8 cellular contexts compared by ENCODE assay signal in genomic region chr3:25910997-25911396, GRCh38.
DNase-seq lines count a peak whose midpoint lies in the region; ATAC-seq and TF ChIP-seq lines count a peak whose summit lies in the region.

No MANE protein-coding gene starts in this region.

- H2AFZ ChIP-seq in Karpas-422 (ENCODE audit: low read length) = no peak overlapping the region

- no peak overlapping the region for H3K4me2 ChIP-seq in Karpas-422 (ENCODE audit: low read depth, low read length, poor library complexity, severe bottlenecking)

- DNase-seq in Karpas-422 = peak; percentile 82
- peak; percentile 32 for DNase-seq in activated T-cell treated with anti-CD3 and anti-CD28 coated beads, Interleukin-2, amount 50 U/mL, for 1 hour
- peak; percentile 34 for DNase-seq in iris pigment epithelial cell (ENCODE audit: low read depth)
- DNase-seq in stimulated activated naive CD4-positive, alpha-beta T cell treated with Interleukin-2 at 50 U/mL for 16 hours (lab: John Stamatoyannopoulos, UW) = peak; percentile 5
- DNase-seq in uterus = no peak
- no peak for DNase-seq in right atrium auricular region (ENCODE audit: low spot score)

- H3K27me3 ChIP-seq in Karpas-422 (ENCODE audit: low read length) (no peaks in the 10 kb centered on the region), uterus (no peaks in the 10 kb centered on the region), right atrium auricular region (no peaks in the 10 kb centered on the region)

- H3K9ac ChIP-seq in Karpas-422 (ENCODE audit: low read length) = no peak overlapping the region

- no peaks in the 10 kb centered on the region for H4K20me1 ChIP-seq in Karpas-422 (ENCODE audit: insufficient read depth, low read depth, low read length)

- TF ChIP-seq CTCF in GM12872 (IDR thresholded peaks at IDR 0.05; ENCODE audit: insufficient read depth, low read depth, low read length) (peak; percentile 64), uterus (IDR thresholded peaks at IDR 0.05) (no peak), right atrium auricular region (IDR thresholded peaks at IDR 0.05) (peak in 1 of 2 donors; percentile 42)

- H3K36me3 ChIP-seq in Karpas-422 (ENCODE audit: insufficient read depth, low read length) (no peaks in the 10 kb centered on the region), uterus (no peaks in the 10 kb centered on the region), right atrium auricular region (no peaks in the 10 kb centered on the region)

- H3K27ac ChIP-seq in Karpas-422 (ENCODE audit: low read length) = no peak overlapping the region
- no peak overlapping the region for H3K27ac ChIP-seq in uterus
- no peak overlapping the region for H3K27ac ChIP-seq in right atrium auricular region

- no peaks in the 10 kb centered on the region for H3K79me2 ChIP-seq in Karpas-422 (ENCODE audit: low read length)

- H3K4me1 ChIP-seq in Karpas-422 (ENCODE audit: low read length) = no peaks in the 10 kb centered on the region
- H3K4me1 ChIP-seq in uterus = no peaks in the 10 kb centered on the region
- no peaks in the 10 kb centered on the region for H3K4me1 ChIP-seq in right atrium auricular region

- H3K9me3 ChIP-seq in Karpas-422 (ENCODE audit: low read length) (no peaks in the 10 kb centered on the region), uterus (no peaks in the 10 kb centered on the region), right atrium auricular region (no peaks in the 10 kb centered on the region)

- intact Hi-C loops in uterus (cut with DNase I; ENCODE audit: low total_unique reads) = no loop called here

- no peak for ATAC-seq in GM18873 (IDR thresholded peaks at IDR 0.05; ENCODE audit: low FRiP score, unreplicated experiment)

- H3K9me2 ChIP-seq in Karpas-422 (replicated peaks; ENCODE audit: insufficient read depth, low read length) = no peaks in the 10 kb centered on the region

- H3K4me3 ChIP-seq in Karpas-422 (ENCODE audit: low read length) (no peak overlapping the region), uterus (no peak overlapping the region), right atrium auricular region (no peak overlapping the region)

- TF ChIP-seq POLR2A in uterus (IDR thresholded peaks at IDR 0.05) = no peak

Comparison
In these comparisons a context has a peak if more than half of its experiments do, and no peak if none do; other contexts are left out.
1. DNase-seq: peak in Karpas-422 (single experiment), activated T-cell treated with anti-CD3 and anti-CD28 coated beads, Interleukin-2, amount 50 U/mL, for 1 hour (single experiment), iris pigment epithelial cell (single experiment) and stimulated activated naive CD4-positive, alpha-beta T cell treated with Interleukin-2 at 50 U/mL for 16 hours (single experiment); none in uterus (0 of 2) and right atrium auricular region (single experiment).